ENCODE assay signal across 8 cellular contexts in the genomic region with DNA sequence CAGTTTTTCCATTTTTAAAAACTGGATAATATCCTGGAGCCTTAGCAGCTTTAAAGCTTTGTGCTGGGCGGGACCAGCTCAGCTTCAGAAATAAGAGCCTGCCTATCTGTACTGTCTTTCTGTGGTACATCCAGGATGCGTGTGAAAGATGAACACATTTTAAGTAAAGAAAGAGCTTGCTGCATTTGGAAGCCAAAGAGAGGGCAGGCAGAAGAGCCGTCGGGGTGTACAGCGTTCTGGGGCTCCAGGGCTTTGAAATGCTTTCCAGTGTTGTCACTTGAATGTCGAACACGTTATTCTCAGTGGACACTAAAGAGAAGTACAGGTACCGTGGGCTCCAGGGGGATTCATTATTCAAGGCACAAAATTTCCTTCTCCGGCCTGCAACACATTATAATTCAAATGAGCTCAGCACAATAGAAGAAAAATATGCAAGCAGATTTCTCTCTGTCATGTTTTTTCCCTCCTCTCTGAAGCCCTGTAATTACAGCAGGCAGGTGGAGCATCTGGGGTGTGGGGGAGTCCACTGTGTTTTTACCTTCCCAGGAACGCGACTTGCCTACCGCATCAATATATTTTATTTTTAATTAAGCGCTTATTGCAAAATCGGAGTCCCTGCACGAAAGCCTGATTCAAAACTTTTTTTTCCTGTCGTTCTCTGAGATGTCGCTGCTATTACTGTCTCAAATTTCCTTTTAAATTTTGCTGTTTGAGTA.
A peak's percentile ranks its signal among the peaks of the same experiment; 100 is the strongest.
DNase-seq lines count a peak whose midpoint lies in the region; ATAC-seq, FAIRE-seq and TF ChIP-seq lines count a peak whose summit lies in the region.

No MANE protein-coding gene starts in this region.

- no peak overlapping the region for H2AFZ ChIP-seq in OCI-LY7 (ENCODE audit: low read length)

- DNase-seq in HAP-1 (ENCODE audit: low spot score in 2 of 2) = peak; percentile 59 to 87
- no peak for DNase-seq in adrenal gland
- DNase-seq in small intestine = no peak
- DNase-seq in G401 (ENCODE audit: low spot score) = no peak
- DNase-seq in NCI-H187 (lab: John Stamatoyannopoulos, UW) = no peak
- no peak for DNase-seq in OCI-LY7 (ENCODE audit: low spot score)

- CTCF ChIA-PET in OCI-LY7 (lab: Charles Lee; ENCODE audit: unreplicated experiment) = no interaction called here

- H3K4me2 ChIP-seq in OCI-LY7 (ENCODE audit: low read length) = no peak overlapping the region

- in situ Hi-C loops in HAP-1 (cut with MboI; ENCODE audit: low sequenced_read_pairs) (no loop called here), G401 (cut with HindIII; ENCODE audit: low sequenced_read_pairs) (no loop called here)

- H4K20me1 ChIP-seq in OCI-LY7 (ENCODE audit: insufficient read depth, low read length) = no peaks in the 10 kb centered on the region

- peak overlapping the region; percentile 21 for H3K4me3 ChIP-seq in HAP-1
- H3K4me3 ChIP-seq in adrenal gland = peak overlapping the region in 2 of 4 donors; percentile 61 to 77
- peak overlapping the region; percentile 77 for H3K4me3 ChIP-seq in iPS-20b (ENCODE audit: low read length)
- H3K4me3 ChIP-seq in small intestine (ENCODE audit: low read depth in 1 of 2, low read length in 2 of 2) = peak overlapping the region; percentile 56 to 68
- H3K4me3 ChIP-seq in OCI-LY7 (ENCODE audit: low read depth, low read length, poor library complexity, severe bottlenecking) = no peak overlapping the region

- TF ChIP-seq CTCF in adrenal gland (IDR thresholded peaks at IDR 0.05) = peak in 1 of 6 experiments; percentile 11
- TF ChIP-seq CTCF in OCI-LY7 (conservative IDR thresholded peaks at IDR 0.05; ENCODE audit: low read length) = no peak

- H3K9ac ChIP-seq in iPS-20b (ENCODE audit: low read depth, low read length) = peak overlapping the region; percentile 81; the same call in 1 of the 2 replicates

- H3K27ac ChIP-seq in adrenal gland (peak overlapping the region in 4 of 5 donors; percentile 59 to 87 (median 85)), iPS-20b (ENCODE audit: low read length) (no peak overlapping the region), small intestine (ENCODE audit: low read depth in 1 of 2, low read length in 1 of 2) (no peak overlapping the region), OCI-LY7 (ENCODE audit: low read depth, low read length, poor library complexity, severe bottlenecking) (no peak overlapping the region)

- ATAC-seq in HG03025 (IDR thresholded peaks at IDR 0.05; ENCODE audit: low FRiP score, unreplicated experiment) = no peak

- TF ChIP-seq POLR2A in adrenal gland (IDR thresholded peaks at IDR 0.05) = no peak

- FAIRE-seq in small intestine (lab: Jason Lieb, UNC) = no peak

- H3K36me3 ChIP-seq in HAP-1 (replicated peaks) (no peaks in the 10 kb centered on the region), adrenal gland (replicated peaks in 1 of 2) (no peaks in the 10 kb centered on the region), iPS-20b (ENCODE audit: insufficient read depth, low read depth, low read length) (no peaks in the 10 kb centered on the region), small intestine (ENCODE audit: control insufficient read depth in 2 of 2, insufficient read depth in 2 of 2, low read length in 2 of 2) (no peaks in the 10 kb centered on the region), OCI-LY7 (ENCODE audit: insufficient read depth, low read length) (no peaks in the 10 kb centered on the region)

- no TSS peak for BruUV-seq in OCI-LY7 (replicated peaks; lab: Mats Ljungman, UMichigan)

- H3K79me2 ChIP-seq in OCI-LY7 (ENCODE audit: insufficient read depth, low read depth, low read length) = no peaks in the 10 kb centered on the region

- no peaks in the 10 kb centered on the region for H3K9me3 ChIP-seq in HAP-1
- no peaks in the 10 kb centered on the region for H3K9me3 ChIP-seq in adrenal gland (replicated peaks in 1 of 3)
- H3K9me3 ChIP-seq in iPS-20b (ENCODE audit: insufficient read depth, low read depth, low read length) = no peaks in the 10 kb centered on the region
- no peaks in the 10 kb centered on the region for H3K9me3 ChIP-seq in small intestine (ENCODE audit: control insufficient read depth, low read depth)
- H3K9me3 ChIP-seq in OCI-LY7 (ENCODE audit: low read length) = no peaks in the 10 kb centered on the region

- no peaks in the 10 kb centered on the region for H3K27me3 ChIP-seq in HAP-1 (ENCODE audit: low read depth)
- H3K27me3 ChIP-seq in adrenal gland = no peaks in the 10 kb centered on the region
- no peaks in the 10 kb centered on the region; the same call in none of the 2 replicates for H3K27me3 ChIP-seq in iPS-20b (ENCODE audit: insufficient read depth, low read length)
- H3K27me3 ChIP-seq in small intestine (ENCODE audit: control insufficient read depth in 2 of 2, insufficient read depth in 2 of 2, low read length in 2 of 2) = no peaks in the 10 kb centered on the region

- no peaks in the 10 kb centered on the region for H3K9me2 ChIP-seq in OCI-LY7 (ENCODE audit: insufficient read depth, low read length)

- POLR2A ChIA-PET in OCI-LY7 (lab: Charles Lee) = interaction anchor here (0.7 to 0.9 kb wide), 2 partner anchors 9 to 1198 kb away, joined by 3 read pairs; no protein-coding TSS in a partner anchor

- WGBS in adrenal gland, 4 donors = 25 to 32% (median 26%) methylated on average over 17 of the region's 17 CpGs
- WGBS in small intestine, 3 donors = 23 to 42% (median 33%) methylated on average over 17 of the region's 17 CpGs

- peaks cover 15% of the 10 kb centered on the region for H3K4me1 ChIP-seq in HAP-1
- peaks cover 15 to 22% of the 10 kb centered on the region in 2 donors for H3K4me1 ChIP-seq in adrenal gland (replicated peaks in 1 of 2)
- peaks cover 13% of the 10 kb centered on the region; the same call in 1 of the 2 replicates for H3K4me1 ChIP-seq in iPS-20b (ENCODE audit: insufficient read depth, low read length)
- H3K4me1 ChIP-seq in small intestine (ENCODE audit: control insufficient read depth in 2 of 2, insufficient read depth in 1 of 2, low read depth in 1 of 2, low read length in 1 of 2) = no peaks in the 10 kb centered on the region
- H3K4me1 ChIP-seq in OCI-LY7 (ENCODE audit: insufficient read depth, low read length, poor library complexity, severe bottlenecking) = no peaks in the 10 kb centered on the region

- intact Hi-C loops in adrenal gland (cut with DNase I) (no loop called here), OCI-LY7 (cut with micrococcal nuclease; ENCODE audit: unreplicated experiment) (no loop called here)

Comparison
In these comparisons a context has a peak if more than half of its experiments do, and no peak if none do; other contexts are left out.
1. DNase-seq: peak in HAP-1 (2 of 2); none in adrenal gland (0 of 7), small intestine (single experiment), G401 (single experiment), NCI-H187 (0 of 2) and OCI-LY7 (single experiment).
2. H3K27ac ChIP-seq: peak in adrenal gland (4 of 5); none in iPS-20b (single experiment), small intestine (0 of 2) and OCI-LY7 (single experiment).